ENCODE assay signal across 1 cellular context in the genomic region with DNA sequence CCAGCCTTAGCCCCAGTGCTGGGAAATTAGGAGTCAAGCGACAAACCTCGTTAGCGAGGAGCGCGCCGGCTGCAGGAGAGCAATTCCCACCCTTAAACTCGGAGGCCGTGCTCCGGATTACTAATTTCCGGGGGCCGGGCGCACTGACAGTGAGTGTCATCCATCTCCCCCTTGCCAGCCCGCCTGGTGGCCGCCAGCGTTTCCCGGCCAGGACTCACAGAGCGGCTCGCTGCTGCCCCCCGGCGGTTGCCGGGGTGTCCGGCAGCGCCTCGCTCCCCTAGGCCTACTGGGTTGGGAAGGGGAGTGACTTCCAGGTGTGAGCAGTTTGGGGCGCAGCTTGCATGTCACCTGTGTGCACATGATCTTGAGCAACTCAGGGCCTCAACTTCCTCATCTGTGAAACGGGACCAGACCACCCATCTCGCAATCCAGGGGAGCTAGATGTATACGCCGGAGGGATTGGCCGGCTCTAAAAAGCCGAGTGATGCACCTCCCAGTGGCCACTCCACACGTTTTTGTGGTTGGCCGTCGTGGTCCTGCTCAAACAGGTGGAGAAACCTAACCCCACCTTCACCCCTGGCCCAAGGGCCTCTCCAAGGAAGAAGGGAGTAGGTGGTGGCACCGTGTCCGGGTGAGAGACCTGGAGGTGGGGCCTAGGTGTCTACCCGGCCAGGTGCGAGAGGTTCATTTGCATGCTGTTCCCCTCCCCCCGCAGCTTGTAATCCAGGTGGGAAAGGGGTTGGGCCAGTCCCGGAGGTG.
TF ChIP-seq lines count a peak whose summit lies in the region.

No MANE protein-coding gene starts in this region.

TF ChIP-seq in HepG2, 621 proteins besides CTCF, POLR2A, EP300 and RAD21 (continued from another document and continues in another):
- peak; percentile 59; the same call in 1 of the 2 replicates for TF ChIP-seq TFDP1 (CRISPR knock-in tag; IDR thresholded peaks at IDR 0.05; ENCODE audit: borderline replicate concordance)
- no peak for TF ChIP-seq SP140L (CRISPR knock-in tag; IDR thresholded peaks at IDR 0.05; ENCODE audit: borderline replicate concordance)
- no peak; the same call in 1 of the 2 replicates for TF ChIP-seq SNAI1 (CRISPR knock-in tag; IDR thresholded peaks at IDR 0.05; ENCODE audit: borderline replicate concordance)
- TF ChIP-seq REPIN1 (CRISPR knock-in tag; IDR thresholded peaks at IDR 0.05; ENCODE audit: borderline replicate concordance, low read depth), result peak; percentile 57; the same call in 1 of the 2 replicates
- TF ChIP-seq ZNF615 (CRISPR knock-in tag; IDR thresholded peaks at IDR 0.05; ENCODE audit: borderline replicate concordance), result no peak
- peak; percentile 87 for TF ChIP-seq ZNF784 (CRISPR knock-in tag; IDR thresholded peaks at IDR 0.05; ENCODE audit: borderline replicate concordance)
- no peak for TF ChIP-seq ISX (CRISPR knock-in tag; conservative IDR thresholded peaks at IDR 0.05)
- TF ChIP-seq, protein P1, sequence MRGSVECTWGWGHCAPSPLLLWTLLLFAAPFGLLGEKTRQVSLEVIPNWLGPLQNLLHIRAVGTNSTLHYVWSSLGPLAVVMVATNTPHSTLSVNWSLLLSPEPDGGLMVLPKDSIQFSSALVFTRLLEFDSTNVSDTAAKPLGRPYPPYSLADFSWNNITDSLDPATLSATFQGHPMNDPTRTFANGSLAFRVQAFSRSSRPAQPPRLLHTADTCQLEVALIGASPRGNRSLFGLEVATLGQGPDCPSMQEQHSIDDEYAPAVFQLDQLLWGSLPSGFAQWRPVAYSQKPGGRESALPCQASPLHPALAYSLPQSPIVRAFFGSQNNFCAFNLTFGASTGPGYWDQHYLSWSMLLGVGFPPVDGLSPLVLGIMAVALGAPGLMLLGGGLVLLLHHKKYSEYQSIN (CRISPR knock-in tag; IDR thresholded peaks at IDR 0.05; ENCODE audit: borderline replicate concordance), result no peak
- 0 out of 2 replicates have a peak, but pooled peaks have one; percentile 58 for TF ChIP-seq ZSCAN25 (CRISPR knock-in tag; IDR thresholded peaks at IDR 0.05)
- TF ChIP-seq ELF4 (CRISPR knock-in tag; IDR thresholded peaks at IDR 0.05; ENCODE audit: borderline replicate concordance), result no peak
- TF ChIP-seq ZBTB4 (CRISPR knock-in tag; IDR thresholded peaks at IDR 0.05; ENCODE audit: borderline replicate concordance), result no peak; the same call in 1 of the 2 replicates
- no peak for TF ChIP-seq ZNF704 (CRISPR knock-in tag; IDR thresholded peaks at IDR 0.05; ENCODE audit: borderline replicate concordance)
- TF ChIP-seq, protein P2, sequence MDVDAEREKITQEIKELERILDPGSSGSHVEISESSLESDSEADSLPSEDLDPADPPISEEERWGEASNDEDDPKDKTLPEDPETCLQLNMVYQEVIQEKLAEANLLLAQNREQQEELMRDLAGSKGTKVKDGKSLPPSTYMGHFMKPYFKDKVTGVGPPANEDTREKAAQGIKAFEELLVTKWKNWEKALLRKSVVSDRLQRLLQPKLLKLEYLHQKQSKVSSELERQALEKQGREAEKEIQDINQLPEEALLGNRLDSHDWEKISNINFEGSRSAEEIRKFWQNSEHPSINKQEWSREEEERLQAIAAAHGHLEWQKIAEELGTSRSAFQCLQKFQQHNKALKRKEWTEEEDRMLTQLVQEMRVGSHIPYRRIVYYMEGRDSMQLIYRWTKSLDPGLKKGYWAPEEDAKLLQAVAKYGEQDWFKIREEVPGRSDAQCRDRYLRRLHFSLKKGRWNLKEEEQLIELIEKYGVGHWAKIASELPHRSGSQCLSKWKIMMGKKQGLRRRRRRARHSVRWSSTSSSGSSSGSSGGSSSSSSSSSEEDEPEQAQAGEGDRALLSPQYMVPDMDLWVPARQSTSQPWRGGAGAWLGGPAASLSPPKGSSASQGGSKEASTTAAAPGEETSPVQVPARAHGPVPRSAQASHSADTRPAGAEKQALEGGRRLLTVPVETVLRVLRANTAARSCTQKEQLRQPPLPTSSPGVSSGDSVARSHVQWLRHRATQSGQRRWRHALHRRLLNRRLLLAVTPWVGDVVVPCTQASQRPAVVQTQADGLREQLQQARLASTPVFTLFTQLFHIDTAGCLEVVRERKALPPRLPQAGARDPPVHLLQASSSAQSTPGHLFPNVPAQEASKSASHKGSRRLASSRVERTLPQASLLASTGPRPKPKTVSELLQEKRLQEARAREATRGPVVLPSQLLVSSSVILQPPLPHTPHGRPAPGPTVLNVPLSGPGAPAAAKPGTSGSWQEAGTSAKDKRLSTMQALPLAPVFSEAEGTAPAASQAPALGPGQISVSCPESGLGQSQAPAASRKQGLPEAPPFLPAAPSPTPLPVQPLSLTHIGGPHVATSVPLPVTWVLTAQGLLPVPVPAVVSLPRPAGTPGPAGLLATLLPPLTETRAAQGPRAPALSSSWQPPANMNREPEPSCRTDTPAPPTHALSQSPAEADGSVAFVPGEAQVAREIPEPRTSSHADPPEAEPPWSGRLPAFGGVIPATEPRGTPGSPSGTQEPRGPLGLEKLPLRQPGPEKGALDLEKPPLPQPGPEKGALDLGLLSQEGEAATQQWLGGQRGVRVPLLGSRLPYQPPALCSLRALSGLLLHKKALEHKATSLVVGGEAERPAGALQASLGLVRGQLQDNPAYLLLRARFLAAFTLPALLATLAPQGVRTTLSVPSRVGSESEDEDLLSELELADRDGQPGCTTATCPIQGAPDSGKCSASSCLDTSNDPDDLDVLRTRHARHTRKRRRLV (CRISPR knock-in tag; IDR thresholded peaks at IDR 0.05), result peak; percentile 80; the same call in 1 of the 2 replicates
- no peak for TF ChIP-seq ZNF562 (CRISPR knock-in tag; IDR thresholded peaks at IDR 0.05; ENCODE audit: borderline replicate concordance)
- no peak for TF ChIP-seq BCL3 (CRISPR knock-in tag; IDR thresholded peaks at IDR 0.05)
- TF ChIP-seq ZNF205 (CRISPR knock-in tag; IDR thresholded peaks at IDR 0.05), result peak; percentile 89
- TF ChIP-seq NR2F6 (IDR thresholded peaks at IDR 0.05), result no peak
- peak; percentile 40 for TF ChIP-seq NR2F6 (CRISPR knock-in tag; IDR thresholded peaks at IDR 0.05)
- TF ChIP-seq ZBTB46 (CRISPR knock-in tag; IDR thresholded peaks at IDR 0.05; ENCODE audit: borderline replicate concordance), result peak; percentile 89
- TF ChIP-seq TCF7L2 (IDR thresholded peaks at IDR 0.05; ENCODE audit: low read depth, low read length), result no peak
- no peak for TF ChIP-seq EZH2 (conservative IDR thresholded peaks at IDR 0.05; ENCODE audit: low read depth, low read length)
- TF ChIP-seq ZSCAN20 (CRISPR knock-in tag; IDR thresholded peaks at IDR 0.05; ENCODE audit: borderline replicate concordance), result peak; percentile 74; the same call in 1 of the 2 replicates
- TF ChIP-seq RFXAP (CRISPR knock-in tag; IDR thresholded peaks at IDR 0.05; ENCODE audit: borderline replicate concordance), result no peak
- no peak for TF ChIP-seq CCDC6 (CRISPR knock-in tag; IDR thresholded peaks at IDR 0.05)
- TF ChIP-seq, protein P3, sequence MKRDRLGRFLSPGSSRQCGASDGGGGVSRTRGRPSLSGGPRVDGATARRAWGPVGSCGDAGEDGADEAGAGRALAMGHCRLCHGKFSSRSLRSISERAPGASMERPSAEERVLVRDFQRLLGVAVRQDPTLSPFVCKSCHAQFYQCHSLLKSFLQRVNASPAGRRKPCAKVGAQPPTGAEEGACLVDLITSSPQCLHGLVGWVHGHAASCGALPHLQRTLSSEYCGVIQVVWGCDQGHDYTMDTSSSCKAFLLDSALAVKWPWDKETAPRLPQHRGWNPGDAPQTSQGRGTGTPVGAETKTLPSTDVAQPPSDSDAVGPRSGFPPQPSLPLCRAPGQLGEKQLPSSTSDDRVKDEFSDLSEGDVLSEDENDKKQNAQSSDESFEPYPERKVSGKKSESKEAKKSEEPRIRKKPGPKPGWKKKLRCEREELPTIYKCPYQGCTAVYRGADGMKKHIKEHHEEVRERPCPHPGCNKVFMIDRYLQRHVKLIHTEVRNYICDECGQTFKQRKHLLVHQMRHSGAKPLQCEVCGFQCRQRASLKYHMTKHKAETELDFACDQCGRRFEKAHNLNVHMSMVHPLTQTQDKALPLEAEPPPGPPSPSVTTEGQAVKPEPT (CRISPR knock-in tag; IDR thresholded peaks at IDR 0.05; ENCODE audit: low read depth), result peak; percentile 75; the same call in 1 of the 2 replicates
- peak; percentile 68; the same call in 1 of the 2 replicates for TF ChIP-seq FOXC1 (CRISPR knock-in tag; IDR thresholded peaks at IDR 0.05; ENCODE audit: borderline replicate concordance)
- TF ChIP-seq ZNF33B (CRISPR knock-in tag; IDR thresholded peaks at IDR 0.05), result no peak
- 0 out of 2 replicates have a peak, but pooled peaks have one; percentile 25 for TF ChIP-seq ARID3A (IDR thresholded peaks at IDR 0.05; ENCODE audit: low read depth, low read length)
- peak; percentile 18; the same call in 1 of the 2 replicates for TF ChIP-seq CBFB (CRISPR knock-in tag; IDR thresholded peaks at IDR 0.05)
- no peak for TF ChIP-seq FOXA1 (IDR thresholded peaks at IDR 0.05)
- no peak for TF ChIP-seq FOXA1 (CRISPR knock-in tag; IDR thresholded peaks at IDR 0.05)
- TF ChIP-seq ZNF431 (CRISPR knock-in tag; IDR thresholded peaks at IDR 0.05; ENCODE audit: borderline replicate concordance, low read depth), result no peak
- peak; percentile 78 for TF ChIP-seq TGIF2 (CRISPR knock-in tag; IDR thresholded peaks at IDR 0.05)
- peak; percentile 93 for TF ChIP-seq ZBTB7B (CRISPR knock-in tag; IDR thresholded peaks at IDR 0.05)
- TF ChIP-seq ZMYM2 (CRISPR knock-in tag; IDR thresholded peaks at IDR 0.05), result no peak
